11 cellular contexts compared by ENCODE assay signal in genomic region chr7:99733448-99733847, GRCh38. TPM values are rescaled to one million over a fixed set of nuclear protein-coding genes. Genes with fewer than 3 reads are reported as not detected.
DNase-seq lines count a peak whose midpoint lies in the region; ATAC-seq and TF ChIP-seq lines count a peak whose summit lies in the region.
"Had no signal": no experiment of that assay in that cellular context is flagged by ENCODE, and none has a peak within 500 bp of the region (broad histone marks: within the 10 kb centered on the region; RNA-seq: fewer than 3 reads in every experiment).

No MANE protein-coding gene starts in this region.

- H3K9me3 ChIP-seq in GM23248 (ENCODE audit: low read depth) (no peaks in the 10 kb centered on the region), lower lobe of right lung (no peaks in the 10 kb centered on the region), uterus (no peaks in the 10 kb centered on the region)

- no peaks in the 10 kb centered on the region for H3K79me2 ChIP-seq in GM23248 (ENCODE audit: insufficient read depth)

- H3K4me1 ChIP-seq in GM23248 (ENCODE audit: insufficient read depth) (no peaks in the 10 kb centered on the region), lower lobe of right lung (peaks cover 11% of the 10 kb centered on the region), uterus (no peaks in the 10 kb centered on the region)

- intact Hi-C loops in Calu3 (cut with micrococcal nuclease; ENCODE audit: unreplicated experiment), result no loop called here
- intact Hi-C loops in lower lobe of right lung (cut with DNase I), result no loop called here
- intact Hi-C loops in uterus (cut with DNase I; ENCODE audit: low total_unique reads), result no loop called here

- no peak overlapping the region for H3K4me2 ChIP-seq in GM23248 (ENCODE audit: unreplicated experiment)

- TF ChIP-seq CTCF in Calu3 (IDR thresholded peaks at IDR 0.05; ENCODE audit: unreplicated experiment), result no peak
- 0 out of 2 replicates have a peak, but pooled peaks have one; percentile 21 for TF ChIP-seq CTCF in WI38 (IDR thresholded peaks at IDR 0.05; ENCODE audit: low read depth, low read length)
- peak; percentile 24 for TF ChIP-seq CTCF in lower lobe of right lung (IDR thresholded peaks at IDR 0.05)
- no peak for TF ChIP-seq CTCF in uterus (IDR thresholded peaks at IDR 0.05)

- H4K20me1 ChIP-seq in GM23248 (ENCODE audit: insufficient read depth), result no peaks in the 10 kb centered on the region

- peaks cover 6% of the 10 kb centered on the region for H3K27me3 ChIP-seq in GM23248 (replicated peaks; ENCODE audit: insufficient read depth)
- H3K27me3 ChIP-seq in lower lobe of right lung (ENCODE audit: low read depth), result no peaks in the 10 kb centered on the region
- H3K27me3 ChIP-seq in uterus, result no peaks in the 10 kb centered on the region

- H3K27ac ChIP-seq in GM23248 (no peak overlapping the region), lower lobe of right lung (no peak overlapping the region), uterus (no peak overlapping the region)

- no peaks in the 10 kb centered on the region for H3F3A ChIP-seq in GM23248 (ENCODE audit: insufficient read depth)

- no peaks in the 10 kb centered on the region for H3K4me1 Mint-ChIP-seq in Calu3 (ENCODE audit: low read depth, unreplicated experiment)

- no peaks in the 10 kb centered on the region for H3K9me2 ChIP-seq in GM23248 (ENCODE audit: insufficient read depth)

- no TSS peak for BruUV-seq in Calu3 (replicated peaks; lab: Mats Ljungman, UMichigan)

- H3K27ac Mint-ChIP-seq in Calu3 (ENCODE audit: unreplicated experiment), result no peak overlapping the region
- H3K27ac Mint-ChIP-seq: effector memory CD8-positive, alpha-beta T cell had no signal

- no peak overlapping the region for H3K9ac ChIP-seq in GM23248

- no peak for TF ChIP-seq POLR2A in uterus (IDR thresholded peaks at IDR 0.05)

- in situ Hi-C loops in GM23248 (cut with MboI), result no loop called here

- ATAC-seq in lower lobe of right lung, result no peak
- ATAC-seq: effector memory CD8-positive, alpha-beta T cell; Right ventricle myocardium inferior had no signal

- DNase-seq in Calu3, result peak; percentile 16
- DNase-seq in GM23248, result peak; percentile 26
- DNase-seq in lower lobe of right lung, result no peak
- no peak for DNase-seq in uterus
- no peak for DNase-seq in NCI-H2081 (lab: John Stamatoyannopoulos, UW)
- no peak for DNase-seq in islet precursor cell

- H2AFZ ChIP-seq in GM23248, result no peak overlapping the region

- no peaks in the 10 kb centered on the region for H3K36me3 Mint-ChIP-seq in Calu3 (ENCODE audit: insufficient read depth, unreplicated experiment)

- CTCF ChIA-PET in Calu3 (lab: Charles Lee), result no interaction called here

- H3K4me3 Mint-ChIP-seq in Calu3 (ENCODE audit: low read depth, unreplicated experiment), result no peak overlapping the region
- H3K4me3 Mint-ChIP-seq: effector memory CD8-positive, alpha-beta T cell had no signal

- no peaks in the 10 kb centered on the region for H3K27me3 Mint-ChIP-seq in Calu3 (ENCODE audit: unreplicated experiment)
- H3K27me3 Mint-ChIP-seq: effector memory CD8-positive, alpha-beta T cell had no signal

- H3K9me3 Mint-ChIP-seq in Calu3 (ENCODE audit: low read depth, unreplicated experiment), result no peaks in the 10 kb centered on the region
- H3K9me3 Mint-ChIP-seq: effector memory CD8-positive, alpha-beta T cell had no signal

- H3K36me3 ChIP-seq in GM23248 (ENCODE audit: low read depth), result no peaks in the 10 kb centered on the region
- H3K36me3 ChIP-seq in lower lobe of right lung, result no peaks in the 10 kb centered on the region
- no peaks in the 10 kb centered on the region for H3K36me3 ChIP-seq in uterus

- WGBS in GM23248 (ENCODE audit: low coverage in 1 of 2, low lambda C conversion rate in 2 of 2, missing lambda C conversion rate in 2 of 2), 2 experiments, result 86 to 88% methylated on average over 2 of the region's 2 CpGs

- H3K4me3 ChIP-seq in GM23248, result no peak overlapping the region
- H3K4me3 ChIP-seq in WI38 (ENCODE audit: low read depth, low read length), result no peak overlapping the region
- no peak overlapping the region for H3K4me3 ChIP-seq in lower lobe of right lung
- no peak overlapping the region for H3K4me3 ChIP-seq in uterus

RNA-seq across cellular contexts. Expression of gene CYP3A7, which starts 1.5 kb away (rescaled TPM):
- 0.71 and 0.86 TPM in 2 replicates for total RNA-seq in Calu3 (2022)
- not detected in 2 replicates for total RNA-seq in GM23248 (2014; rRNA removed; shearing (Covaris generic))
- polyA plus RNA-seq in GM23248 (2016; fragmentation: Nextera tagmentation; extraction: Ambion mirVana), result not detected in 2 replicates
- total RNA-seq in lower lobe of right lung, result 0.21 TPM
- total RNA-seq in uterus, result under 1 TPM in 1 of 4 donors, not detected in 3; 0.91 TPM
- total RNA-seq: mononuclear cell, Right ventricle myocardium inferior had no signal

RNA-seq across cellular contexts. Expression of gene CYP3A4, which starts 50.5 kb away (rescaled TPM):
- total RNA-seq in Calu3 (2022), result 0.15 TPM in 1 of 2 replicates, not detected in the other
- total RNA-seq in GM23248 (2014; rRNA removed; shearing (Covaris generic)), result not detected in 2 replicates
- not detected in 2 replicates for polyA plus RNA-seq in GM23248 (2016; fragmentation: Nextera tagmentation; extraction: Ambion mirVana)
- not detected for total RNA-seq in lower lobe of right lung
- total RNA-seq in uterus, result under 1 TPM in 1 of 4 donors, not detected in 3; 0.18 TPM
- total RNA-seq: mononuclear cell, Right ventricle myocardium inferior, urinary bladder had no signal

RNA-seq across cellular contexts. Expression of gene CYP3A5, which starts 53.7 kb away (rescaled TPM):
- 44.9 and 70.7 TPM in 2 replicates for total RNA-seq in Calu3 (2022)
- total RNA-seq in GM23248 (2014; rRNA removed; shearing (Covaris generic)), result not detected in 2 replicates
- 0.26 and 0.33 TPM in 2 replicates for polyA plus RNA-seq in GM23248 (2016; fragmentation: Nextera tagmentation; extraction: Ambion mirVana)
- 15.5 TPM for total RNA-seq in lower lobe of right lung
- 10 to 100 TPM in 1 of 4 donors, 1 to 10 TPM in 1, under 1 TPM in 1, not detected in 1; 0.51 to 17.3 (median 4.4) TPM for total RNA-seq in uterus
- total RNA-seq: Right ventricle myocardium inferior had no signal

Comparison
In these comparisons a context has a peak if more than half of its experiments do, and no peak if none do; other contexts are left out.
1. DNase-seq: peak in Calu3 (single experiment) and GM23248 (single experiment); none in lower lobe of right lung (single experiment), uterus (0 of 2), NCI-H2081 (0 of 2) and islet precursor cell (single experiment).
2. CTCF ChIP-seq: peak in WI38 (single experiment) and lower lobe of right lung (single experiment); none in Calu3 (single experiment) and uterus (0 of 4).